ENCODE assay signal across 9 cellular contexts in genomic region chr4:154743683-154744340, GRCh38. TPM values are rescaled to one million over a fixed set of nuclear protein-coding genes. Genes with fewer than 3 reads are reported as not detected.
DNase-seq lines count a peak whose midpoint lies in the region; ATAC-seq, FAIRE-seq and TF ChIP-seq lines count a peak whose summit lies in the region.
"Had no signal": no experiment of that assay in that cellular context is flagged by ENCODE, and none has a peak within 500 bp of the region (broad histone marks: within the 10 kb centered on the region; RNA-seq: fewer than 3 reads in every experiment).

TSS of gene LRAT (plus strand) at chr4:154744000. CDS start at chr4:154744327, 327 bp downstream.

- H3K27me3 ChIP-seq in bronchial epithelial cell (ENCODE audit: control insufficient read depth, insufficient read depth, low read length) (peaks cover 24% of the 10 kb centered on the region), smooth muscle cell (ENCODE audit: low read depth) (peaks cover 100% of the 10 kb centered on the region), HAP-1 (ENCODE audit: low read depth) (peaks cover 18% of the 10 kb centered on the region)

- H3K4me1 ChIP-seq in smooth muscle cell (ENCODE audit: low read depth) (peaks cover 32% of the 10 kb centered on the region), HAP-1 (no peaks in the 10 kb centered on the region)

- H3K36me3 ChIP-seq in bronchial epithelial cell (ENCODE audit: control insufficient read depth, insufficient read depth, low read length), result no peaks in the 10 kb centered on the region
- H3K36me3 ChIP-seq in smooth muscle cell (ENCODE audit: low read depth), result no peaks in the 10 kb centered on the region
- no peaks in the 10 kb centered on the region for H3K36me3 ChIP-seq in HAP-1 (replicated peaks)

- under 1% methylated on average over 52 of the region's 55 CpGs for WGBS in smooth muscle cell (ENCODE audit: low lambda C conversion rate)

- peak within 1 kb of the TSS; percentile 67 for H3K4me3 ChIP-seq in bronchial epithelial cell (ENCODE audit: low read depth, low read length)
- H3K4me3 ChIP-seq in smooth muscle cell, result peak within 1 kb of the TSS; percentile 52
- no peak within 1 kb of the TSS for H3K4me3 ChIP-seq in HAP-1

- in situ Hi-C loops in SK-MEL-5 (cut with HindIII; ENCODE audit: low pct_unique_long_range_greater_than_20kb, low sequenced_read_pairs), result no loop called here
- in situ Hi-C loops in HAP-1 (cut with MboI; ENCODE audit: low sequenced_read_pairs), result no loop called here

- peak; percentile 51 for ATAC-seq in HG02623 (IDR thresholded peaks at IDR 0.05; ENCODE audit: unreplicated experiment)

- no peaks in the 10 kb centered on the region for H4K20me1 ChIP-seq in smooth muscle cell (ENCODE audit: low read depth)

- TF ChIP-seq CTCF in bronchial epithelial cell (IDR thresholded peaks at IDR 0.05; ENCODE audit: insufficient read depth, low read length, severe bottlenecking), result peak; percentile 62
- TF ChIP-seq CTCF in smooth muscle cell (IDR thresholded peaks at IDR 0.05; ENCODE audit: borderline replicate concordance, insufficient read depth, poor library complexity, severe bottlenecking), result no peak

- no peak for FAIRE-seq in bronchial epithelial cell (lab: Jason Lieb, UNC)
- FAIRE-seq: islet of Langerhans had no signal

- H3K27ac ChIP-seq in smooth muscle cell (ENCODE audit: low read depth), result no peak within 1 kb of the TSS

- DNase-seq in COLO829 (ENCODE audit: low spot score) (peak; percentile 63), SK-MEL-5 (ENCODE audit: low read depth, low spot score) (peak; percentile 41), bronchial epithelial cell (ENCODE audit: low read depth) (peak; percentile 48), islet precursor cell (peak; percentile 84), smooth muscle cell (lab: John Stamatoyannopoulos, UW; ENCODE audit: unreplicated experiment) (no peak), NOMO-1 treated with dmso at 0.1 percent for 144 hours (lab: John Stamatoyannopoulos, UW; ENCODE audit: unreplicated experiment) (no peak), HAP-1 (ENCODE audit: low spot score in 2 of 2) (no peak)

- H2AFZ ChIP-seq in smooth muscle cell (ENCODE audit: low read depth), result peak within 1 kb of the TSS; percentile 68

- no peaks in the 10 kb centered on the region for H3K9me3 ChIP-seq in smooth muscle cell (replicated peaks; ENCODE audit: low read depth)
- H3K9me3 ChIP-seq in HAP-1, result no peaks in the 10 kb centered on the region

- H3K79me2 ChIP-seq in smooth muscle cell (ENCODE audit: low read depth), result no peaks in the 10 kb centered on the region

- H3F3A ChIP-seq in smooth muscle cell (ENCODE audit: low read depth), result no peaks in the 10 kb centered on the region

- H3K4me2 ChIP-seq in smooth muscle cell, result peak within 1 kb of the TSS; percentile 86

- no peak within 1 kb of the TSS for H3K9ac ChIP-seq in smooth muscle cell (ENCODE audit: low read depth)

RNA-seq across cellular contexts. Expression of gene LRAT, which starts in this region (rescaled TPM):
- 10.3 and 12.7 TPM in 2 replicates for total RNA-seq in SK-MEL-5 (2014; rRNA removed; shearing (Covaris generic))
- polyA plus RNA-seq in SK-MEL-5 (2015; cell fraction: cytosol; rRNA removed), result 4.5 and 11.2 TPM in 2 replicates
- 62.6 and 67.0 TPM in 2 replicates for polyA plus RNA-seq in SK-MEL-5 (2015; cell fraction: nucleus; rRNA removed)
- total RNA-seq in bronchial epithelial cell (12.4 and 21.5 TPM in 2 replicates), smooth muscle cell (0.76 and 2.9 TPM in 2 replicates)
- polyA plus RNA-seq in smooth muscle cell, result 0.93 and 1.8 TPM in 2 replicates

Comparison
In these comparisons a context has a peak if more than half of its experiments do, and no peak if none do; other contexts are left out.
1. DNase-seq: peak in COLO829 (single experiment), SK-MEL-5 (single experiment), bronchial epithelial cell (single experiment) and islet precursor cell (single experiment); none in smooth muscle cell (single experiment), NOMO-1 treated with dmso at 0.1 percent for 144 hours (single experiment) and HAP-1 (0 of 2).